8 cellular contexts compared by ENCODE assay signal in genomic region chr20:53916173-53916512, GRCh38.
DNase-seq lines count a peak whose midpoint lies in the region; ATAC-seq and TF ChIP-seq lines count a peak whose summit lies in the region.

No MANE protein-coding gene starts in this region.

- no peaks in the 10 kb centered on the region for H3K27me3 Mint-ChIP-seq in activated naive CD4-positive, alpha-beta T cell treated with anti-CD3 and anti-CD28 coated beads, Interleukin-2, amount 50 U/mL, for 24 hours

- intact Hi-C loops in breast epithelium (cut with DNase I; ENCODE audit: low total_unique reads) = loop anchor here (10.0 kb wide), 1 partner anchor 751 kb away; no protein-coding TSS in a partner anchor

- no peak for TF ChIP-seq CTCF in breast epithelium (IDR thresholded peaks at IDR 0.05)

- no peaks in the 10 kb centered on the region for H3K36me3 Mint-ChIP-seq in activated naive CD4-positive, alpha-beta T cell treated with anti-CD3 and anti-CD28 coated beads, Interleukin-2, amount 50 U/mL, for 24 hours

- H3K4me1 ChIP-seq in breast epithelium (peaks cover 0 to 11% of the 10 kb centered on the region in 2 donors), muscle layer of colon (ENCODE audit: insufficient read depth, low read length) (peaks cover 31% of the 10 kb centered on the region), urinary bladder (ENCODE audit: insufficient read depth) (no peaks in the 10 kb centered on the region)

- no peaks in the 10 kb centered on the region for H3K36me3 ChIP-seq in breast epithelium
- no peaks in the 10 kb centered on the region for H3K36me3 ChIP-seq in muscle layer of colon (ENCODE audit: insufficient read depth, low read length)
- H3K36me3 ChIP-seq in urinary bladder (ENCODE audit: insufficient read depth) = no peaks in the 10 kb centered on the region

- WGBS in urinary bladder = 76% methylated on average over 2 of the region's 2 CpGs

- H3K9ac ChIP-seq in muscle layer of colon (ENCODE audit: low read length) = no peak overlapping the region

- TF ChIP-seq POLR2A in breast epithelium (IDR thresholded peaks at IDR 0.05) = no peak

- H3K27ac Mint-ChIP-seq in activated naive CD4-positive, alpha-beta T cell treated with anti-CD3 and anti-CD28 coated beads, Interleukin-2, amount 50 U/mL, for 24 hours = peak overlapping the region; percentile 93

- H3K27me3 ChIP-seq in breast epithelium (no peaks in the 10 kb centered on the region), muscle layer of colon (ENCODE audit: control insufficient read depth in 1 of 2, insufficient read depth in 2 of 2, low read length in 2 of 2) (no peaks in the 10 kb centered on the region)

- H3K27ac ChIP-seq in breast epithelium = peak overlapping the region; percentile 83 to 84
- peak overlapping the region; percentile 85 for H3K27ac ChIP-seq in muscle layer of colon (ENCODE audit: low read depth, low read length)
- peak overlapping the region; percentile 71 for H3K27ac ChIP-seq in urinary bladder (ENCODE audit: low read depth)

- no peak for DNase-seq in activated naive CD4-positive, alpha-beta T cell treated with Interleukin-2 at 50 U/mL for 16 hours
- DNase-seq in breast epithelium (ENCODE audit: low spot score in 2 of 2) (no peak), A172 (ENCODE audit: low spot score) (no peak)

- H3K4me3 ChIP-seq in breast epithelium (peak overlapping the region in 2 of 3 donors; percentile 56 to 71), muscle layer of colon (ENCODE audit: low read depth in 1 of 2, low read length in 2 of 2) (peak overlapping the region in 1 of 2 donors; percentile 84), urinary bladder (ENCODE audit: low read depth, low read length) (no peak overlapping the region)

- no peaks in the 10 kb centered on the region for H3K9me3 ChIP-seq in breast epithelium
- no peaks in the 10 kb centered on the region for H3K9me3 ChIP-seq in muscle layer of colon (ENCODE audit: low read length)

- no peaks in the 10 kb centered on the region for H3K9me3 Mint-ChIP-seq in activated naive CD4-positive, alpha-beta T cell treated with anti-CD3 and anti-CD28 coated beads, Interleukin-2, amount 50 U/mL, for 24 hours

- ATAC-seq in GM19395 (IDR thresholded peaks at IDR 0.05; ENCODE audit: unreplicated experiment) = no peak
- no peak for ATAC-seq in HG02840 (IDR thresholded peaks at IDR 0.05; ENCODE audit: low FRiP score, unreplicated experiment)

- peak overlapping the region; percentile 93 for H3K4me3 Mint-ChIP-seq in activated naive CD4-positive, alpha-beta T cell treated with anti-CD3 and anti-CD28 coated beads, Interleukin-2, amount 50 U/mL, for 24 hours

- peaks cover 45% of the 10 kb centered on the region for H3K4me1 Mint-ChIP-seq in activated naive CD4-positive, alpha-beta T cell treated with anti-CD3 and anti-CD28 coated beads, Interleukin-2, amount 50 U/mL, for 24 hours
